8 cellular contexts compared by ENCODE assay signal in the genomic region with DNA sequence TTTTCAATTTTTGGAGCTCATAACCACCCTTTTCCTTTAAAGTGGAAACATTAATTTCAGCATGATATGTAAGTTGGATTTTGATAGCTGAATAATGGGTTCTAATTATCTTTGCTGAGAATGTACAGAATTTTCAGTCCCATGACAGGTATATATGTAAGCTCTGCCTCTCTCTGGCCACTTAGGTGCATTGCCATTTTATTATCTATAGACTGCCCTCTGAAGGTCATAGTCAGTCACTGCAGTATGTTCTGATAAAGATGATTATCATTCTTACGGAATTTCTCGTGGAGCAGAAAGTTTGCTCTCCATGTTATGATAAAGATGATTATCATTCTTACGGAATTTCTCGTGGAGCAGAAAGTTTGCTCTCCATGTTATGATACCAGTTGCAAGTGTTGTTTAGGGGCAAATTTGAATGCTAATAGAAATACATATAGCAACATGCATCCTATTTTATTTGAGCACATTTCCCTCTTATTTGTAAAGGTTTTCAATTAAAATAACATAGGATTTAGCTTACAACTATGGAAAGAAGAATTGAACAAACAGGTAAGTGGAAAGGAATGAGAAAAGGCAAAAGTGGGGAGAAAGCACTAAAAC. TPM values are rescaled to one million over a fixed set of nuclear protein-coding genes. Genes with fewer than 3 reads are reported as not detected.
DNase-seq lines count a peak whose midpoint lies in the region; ATAC-seq and TF ChIP-seq lines count a peak whose summit lies in the region.

No MANE protein-coding gene starts in this region.

- DNase-seq in activated naive CD8-positive, alpha-beta T cell treated with anti-CD3 and anti-CD28 coated beads, Interleukin-2, amount 10 ng/mL, durations not matched to agents 7 days and 5 days: no peak
- no peak for DNase-seq in activated naive CD8-positive, alpha-beta T cell treated with anti-CD3 and anti-CD28 coated beads for 36 hours
- peak; percentile 44 to 66 for DNase-seq in dermis microvascular lymphatic vessel endothelial cell (ENCODE audit: low read depth in 2 of 2)
- DNase-seq in nephron progenitor cell: no peak
- no peak for DNase-seq in GDM1 (lab: John Stamatoyannopoulos, UW)

- TF ChIP-seq CTCF in OCI-LY1 (IDR thresholded peaks at IDR 0.05; ENCODE audit: low read length): peak; percentile 96
- TF ChIP-seq CTCF in nephron progenitor cell (IDR thresholded peaks at IDR 0.05): peak; percentile 83

- H3K9ac ChIP-seq in OCI-LY1 (ENCODE audit: low read length): no peak overlapping the region

- no peaks in the 10 kb centered on the region for H3K4me1 ChIP-seq in OCI-LY1 (ENCODE audit: insufficient read depth, low read length, severe bottlenecking)

- peaks cover 5% of the 10 kb centered on the region for H3K27me3 Mint-ChIP-seq in activated naive CD8-positive, alpha-beta T cell treated with anti-CD3 and anti-CD28 coated beads, Interleukin-2, amount 10 ng/mL, durations not matched to agents 7 days and 5 days
- H3K27me3 Mint-ChIP-seq in activated naive CD8-positive, alpha-beta T cell treated with anti-CD3 and anti-CD28 coated beads for 36 hours: peaks cover 9% of the 10 kb centered on the region
- H3K27me3 Mint-ChIP-seq in nephron progenitor cell (ENCODE audit: low read depth, poor library complexity): peaks cover 3% of the 10 kb centered on the region

- no peaks in the 10 kb centered on the region for H3K79me2 ChIP-seq in OCI-LY1 (ENCODE audit: insufficient read depth, low read length)

- H3K36me3 Mint-ChIP-seq in activated naive CD8-positive, alpha-beta T cell treated with anti-CD3 and anti-CD28 coated beads, Interleukin-2, amount 10 ng/mL, durations not matched to agents 7 days and 5 days: no peaks in the 10 kb centered on the region
- H3K36me3 Mint-ChIP-seq in activated naive CD8-positive, alpha-beta T cell treated with anti-CD3 and anti-CD28 coated beads for 36 hours: no peaks in the 10 kb centered on the region
- H3K36me3 Mint-ChIP-seq in nephron progenitor cell (ENCODE audit: low read depth): no peaks in the 10 kb centered on the region

- H3K27ac Mint-ChIP-seq in activated naive CD8-positive, alpha-beta T cell treated with anti-CD3 and anti-CD28 coated beads, Interleukin-2, amount 10 ng/mL, durations not matched to agents 7 days and 5 days: no peak overlapping the region
- no peak overlapping the region for H3K27ac Mint-ChIP-seq in activated naive CD8-positive, alpha-beta T cell treated with anti-CD3 and anti-CD28 coated beads for 36 hours
- H3K27ac Mint-ChIP-seq in nephron progenitor cell: no peak overlapping the region

- no peak overlapping the region for H3K4me3 ChIP-seq in OCI-LY1 (ENCODE audit: low read depth, low read length, poor library complexity, severe bottlenecking)

- no peak overlapping the region for H2AFZ ChIP-seq in OCI-LY1 (ENCODE audit: low read length)

- no peaks in the 10 kb centered on the region for H3K9me2 ChIP-seq in OCI-LY1 (ENCODE audit: low read depth, low read length)

- ATAC-seq in activated naive CD8-positive, alpha-beta T cell treated with anti-CD3 and anti-CD28 coated beads, Interleukin-2, amount 10 ng/mL, durations not matched to agents 7 days and 5 days (ENCODE audit: low read depth): peak; percentile 68
- peak; percentile 98 for ATAC-seq in GM21526 (IDR thresholded peaks at IDR 0.05; ENCODE audit: low FRiP score, unreplicated experiment)
- ATAC-seq in HG03571 (IDR thresholded peaks at IDR 0.05; ENCODE audit: unreplicated experiment): peak; percentile 98

- H3K27ac ChIP-seq in OCI-LY1 (ENCODE audit: low read depth, low read length, poor library complexity, severe bottlenecking): no peak overlapping the region

- H4K20me1 ChIP-seq in OCI-LY1 (ENCODE audit: insufficient read depth, low read length): no peaks in the 10 kb centered on the region

- no peaks in the 10 kb centered on the region for H3K4me1 Mint-ChIP-seq in activated naive CD8-positive, alpha-beta T cell treated with anti-CD3 and anti-CD28 coated beads, Interleukin-2, amount 10 ng/mL, durations not matched to agents 7 days and 5 days
- H3K4me1 Mint-ChIP-seq in activated naive CD8-positive, alpha-beta T cell treated with anti-CD3 and anti-CD28 coated beads for 36 hours: no peaks in the 10 kb centered on the region
- H3K4me1 Mint-ChIP-seq in nephron progenitor cell: peaks cover 11% of the 10 kb centered on the region

- H3K4me2 ChIP-seq in OCI-LY1 (ENCODE audit: low read length): no peak overlapping the region

- H3K9me3 Mint-ChIP-seq in activated naive CD8-positive, alpha-beta T cell treated with anti-CD3 and anti-CD28 coated beads, Interleukin-2, amount 10 ng/mL, durations not matched to agents 7 days and 5 days: no peaks in the 10 kb centered on the region
- no peaks in the 10 kb centered on the region for H3K9me3 Mint-ChIP-seq in activated naive CD8-positive, alpha-beta T cell treated with anti-CD3 and anti-CD28 coated beads for 36 hours
- no peaks in the 10 kb centered on the region for H3K9me3 Mint-ChIP-seq in nephron progenitor cell

- H3K9me3 ChIP-seq in OCI-LY1 (ENCODE audit: low read length): no peaks in the 10 kb centered on the region

- H3F3A ChIP-seq in OCI-LY1 (ENCODE audit: insufficient read depth, low read length): no peaks in the 10 kb centered on the region

- H3K4me3 Mint-ChIP-seq in activated naive CD8-positive, alpha-beta T cell treated with anti-CD3 and anti-CD28 coated beads, Interleukin-2, amount 10 ng/mL, durations not matched to agents 7 days and 5 days: no peak overlapping the region
- no peak overlapping the region for H3K4me3 Mint-ChIP-seq in activated naive CD8-positive, alpha-beta T cell treated with anti-CD3 and anti-CD28 coated beads for 36 hours
- H3K4me3 Mint-ChIP-seq in nephron progenitor cell: no peak overlapping the region

- H3K36me3 ChIP-seq in OCI-LY1 (ENCODE audit: insufficient read depth, low read length): no peaks in the 10 kb centered on the region

- POLR2A ChIA-PET in activated naive CD8-positive, alpha-beta T cell treated with anti-CD3 and anti-CD28 coated beads, Interleukin-2, amount 10 ng/mL, durations not matched to agents 7 days and 5 days (lab: Charles Lee): no interaction called here

- H3K27me3 ChIP-seq in OCI-LY1 (ENCODE audit: insufficient read depth, low read length): no peaks in the 10 kb centered on the region

RNA-seq across cellular contexts. Expression of a gene that starts 10.4 kb away (rescaled TPM):
- total RNA-seq in activated naive CD8-positive, alpha-beta T cell treated with anti-CD3 and anti-CD28 coated beads, Interleukin-2, amount 10 ng/mL, durations not matched to agents 7 days and 5 days: not detected
- total RNA-seq in activated naive CD8-positive, alpha-beta T cell treated with anti-CD3 and anti-CD28 coated beads for 36 hours: not detected
- not detected in 2 replicates for total RNA-seq in dermis microvascular lymphatic vessel endothelial cell

RNA-seq across cellular contexts. Expression of a gene that starts 35.1 kb away (rescaled TPM):
- total RNA-seq in activated naive CD8-positive, alpha-beta T cell treated with anti-CD3 and anti-CD28 coated beads, Interleukin-2, amount 10 ng/mL, durations not matched to agents 7 days and 5 days: not detected
- not detected for total RNA-seq in activated naive CD8-positive, alpha-beta T cell treated with anti-CD3 and anti-CD28 coated beads for 36 hours
- total RNA-seq in dermis microvascular lymphatic vessel endothelial cell: not detected in 2 replicates

RNA-seq across cellular contexts. Expression of a gene that starts 42.4 kb away (rescaled TPM):
- not detected for total RNA-seq in activated naive CD8-positive, alpha-beta T cell treated with anti-CD3 and anti-CD28 coated beads, Interleukin-2, amount 10 ng/mL, durations not matched to agents 7 days and 5 days
- not detected for total RNA-seq in activated naive CD8-positive, alpha-beta T cell treated with anti-CD3 and anti-CD28 coated beads for 36 hours
- total RNA-seq in dermis microvascular lymphatic vessel endothelial cell: not detected in 2 replicates

Comparison
In these comparisons a context has a peak if more than half of its experiments do, and no peak if none do; other contexts are left out.
1. DNase-seq: peak in dermis microvascular lymphatic vessel endothelial cell (2 of 2); none in activated naive CD8-positive, alpha-beta T cell treated with anti-CD3 and anti-CD28 coated beads, Interleukin-2, amount 10 ng/mL, durations not matched to agents 7 days and 5 days (single experiment), activated naive CD8-positive, alpha-beta T cell treated with anti-CD3 and anti-CD28 coated beads for 36 hours (single experiment), nephron progenitor cell (single experiment) and GDM1 (single experiment).
2. Peak in every context shown above with its lines, with median percentiles within 50 percentile points of each other: ATAC-seq.